ENCODE assay signal across 3 cellular contexts in genomic region chr6:31090275-31090972, GRCh38.
TF ChIP-seq lines count a peak whose summit lies in the region.

No MANE protein-coding gene starts in this region.

TF ChIP-seq in GM23338, 12 proteins besides CTCF, POLR2A, EP300 and RAD21 (continues in another document):
- TF ChIP-seq ETS1 (IDR thresholded peaks at IDR 0.05) (no peak), EZH2phosphoT487 (IDR thresholded peaks at IDR 0.05; ENCODE audit: unreplicated experiment) (no peak), NANOG (IDR thresholded peaks at IDR 0.05; ENCODE audit: borderline replicate concordance) (no peak), ZNF331 (CRISPR knock-in tag; IDR thresholded peaks at IDR 0.05; ENCODE audit: low read depth) (no peak), POLR2AphosphoS5 (IDR thresholded peaks at IDR 0.05; ENCODE audit: low read depth) (no peak), EZH2 (IDR thresholded peaks at IDR 0.05; ENCODE audit: low read depth, unreplicated experiment) (no peak), STAT1 (IDR thresholded peaks at IDR 0.05; ENCODE audit: unreplicated experiment) (no peak), ZNF114 (CRISPR knock-in tag; IDR thresholded peaks at IDR 0.05) (no peak), REST (IDR thresholded peaks at IDR 0.05; ENCODE audit: unreplicated experiment) (no peak)

TF ChIP-seq in HCT116, 20 proteins besides CTCF, POLR2A, EP300 and RAD21:
- TF ChIP-seq CEBPB (IDR thresholded peaks at IDR 0.05; ENCODE audit: low read depth) (no peak), MAX (IDR thresholded peaks at IDR 0.05) (no peak), ZBTB33 (IDR thresholded peaks at IDR 0.05; ENCODE audit: extremely low read depth, insufficient replicate concordance, low read length) (no peak), SRF (IDR thresholded peaks at IDR 0.05; ENCODE audit: low read depth) (no peak), EZH2phosphoT487 (IDR thresholded peaks at IDR 0.05; ENCODE audit: borderline replicate concordance) (no peak), ATF3 (IDR thresholded peaks at IDR 0.05) (no peak), SP1 (IDR thresholded peaks at IDR 0.05; ENCODE audit: low read depth) (no peak), CBX3 (IDR thresholded peaks at IDR 0.05; ENCODE audit: low read depth) (no peak), JUND (IDR thresholded peaks at IDR 0.05) (no peak), FOSL1 (IDR thresholded peaks at IDR 0.05; ENCODE audit: low read depth) (no peak), ELF1 (IDR thresholded peaks at IDR 0.05; ENCODE audit: borderline replicate concordance, low read depth) (no peak), ZFX (IDR thresholded peaks at IDR 0.05) (no peak), EZH2 (IDR thresholded peaks at IDR 0.05) (no peak), ZNF274 (IDR thresholded peaks at IDR 0.05; ENCODE audit: low read depth, low read length) (no peak)

TF ChIP-seq in GM12878, 131 proteins besides CTCF, POLR2A, EP300 and RAD21:
- peak; percentile 63 for TF ChIP-seq PKNOX1 (IDR thresholded peaks at IDR 0.05)
- TF ChIP-seq ZNF217 (IDR thresholded peaks at IDR 0.05), result no peak
